In genomic region chr6:63597142-63598000, GRCh38 we compare ENCODE assay signal across 8 cellular contexts. TPM values are rescaled to one million over a fixed set of nuclear protein-coding genes. Genes with fewer than 3 reads are reported as not detected.
DNase-seq lines count a peak whose midpoint lies in the region; ATAC-seq, FAIRE-seq and TF ChIP-seq lines count a peak whose summit lies in the region.

No MANE protein-coding gene starts in this region.

- H3K27me3 Mint-ChIP-seq in HFFc6 (ENCODE audit: insufficient read depth), result no peaks in the 10 kb centered on the region; the same call in 1 of the 2 replicates

- no peak for TF ChIP-seq POLR2A in K562 (conservative IDR thresholded peaks at IDR 0.05)

- TF ChIP-seq CTCF in AG10803 (conservative IDR thresholded peaks at IDR 0.05; ENCODE audit: low read length), result no peak
- TF ChIP-seq CTCF in HFFc6 (IDR thresholded peaks at IDR 0.05), result no peak
- no peak for TF ChIP-seq CTCF in K562 (IDR thresholded peaks at IDR 0.05 in 2 of 3, conservative IDR thresholded peaks at IDR 0.05 in 1 of 3; ENCODE audit: insufficient read depth in 2 of 3, low read depth in 1 of 3, low read length in 3 of 3)
- no peak for TF ChIP-seq CTCF in lower lobe of right lung (IDR thresholded peaks at IDR 0.05)

- peak overlapping the region; percentile 71 for H3K4me3 ChIP-seq in AG10803 (ENCODE audit: low read length)
- no peak overlapping the region for H3K4me3 ChIP-seq in K562
- peak overlapping the region; percentile 55 for H3K4me3 ChIP-seq in lower lobe of right lung

- no peaks in the 10 kb centered on the region for H3K9me1 ChIP-seq in K562 (ENCODE audit: control insufficient read depth, insufficient read depth, low read length)

- no peak for TF ChIP-seq RAD21 in K562 (CRISPR knock-in tag; conservative IDR thresholded peaks at IDR 0.05 in 1 of 2, IDR thresholded peaks at IDR 0.05 in 1 of 2)

- ATAC-seq in K562 (peak; percentile 5; the same call in 1 of the 3 replicates), lower lobe of right lung (peak in 1 of 2 donors; percentile 58), HG03442 (IDR thresholded peaks at IDR 0.05; ENCODE audit: unreplicated experiment) (no peak), HG02798 (IDR thresholded peaks at IDR 0.05; ENCODE audit: poor library complexity, unreplicated experiment) (no peak), HG03097 (IDR thresholded peaks at IDR 0.05; ENCODE audit: low FRiP score, unreplicated experiment) (no peak)

- POLR2A ChIA-PET in K562 (lab: Yijun Ruan, JAX), result interaction anchor here (0.6 to 2.8 kb wide), 3 partner anchors 13 to 66 kb away, joined by 4 to 14 read pairs (median 5); no protein-coding TSS in a partner anchor

- H2AFZ ChIP-seq in K562 (ENCODE audit: low read depth, low read length), result peak overlapping the region; percentile 99

- H3K27ac ChIP-seq in K562 (ENCODE audit: extremely low read depth, low read depth, low read length), result no peak overlapping the region
- no peak overlapping the region for H3K27ac ChIP-seq in lower lobe of right lung

- DNase-seq in AG10803 (ENCODE audit: low read depth) (no peak), HFFc6 (no peak), K562 (ENCODE audit: extremely low read depth in 1 of 4, low spot score in 3 of 4) (no peak), lower lobe of right lung (no peak), amniotic stem cell (lab: John Stamatoyannopoulos, UW) (no peak)

- H3K4me1 ChIP-seq in K562 (replicated peaks in 1 of 2; ENCODE audit: control insufficient read depth in 2 of 2, insufficient read depth in 2 of 2, low read length in 2 of 2), result peaks cover 0 to 4% of the 10 kb centered on the region in 2 experiments; a peak in 3 of 5 replicates
- peaks cover 8% of the 10 kb centered on the region for H3K4me1 ChIP-seq in lower lobe of right lung

- H3K36me3 ChIP-seq in K562 (ENCODE audit: control insufficient read depth, insufficient read depth, low read length) (no peaks in the 10 kb centered on the region), lower lobe of right lung (no peaks in the 10 kb centered on the region)

- no peaks in the 10 kb centered on the region for H3K36me3 Mint-ChIP-seq in HFFc6 (ENCODE audit: low read depth)

- H3K4me1 Mint-ChIP-seq in HFFc6 (ENCODE audit: low read depth), result peaks cover 16% of the 10 kb centered on the region

- no peak overlapping the region for H3K27ac Mint-ChIP-seq in HFFc6

- intact Hi-C loops in K562 (cut with micrococcal nuclease) (loop anchor here (5.0 to 10.0 kb wide), 2 partner anchors 40 to 127 kb away; partner anchors contain the start of gene PHF3), lower lobe of right lung (cut with DNase I) (no loop called here)

- H3K4me2 ChIP-seq in K562 (ENCODE audit: insufficient read depth, low read length), result peak overlapping the region; percentile 97

- no TSS peak for BruUV-seq in K562 (replicated peaks; lab: Mats Ljungman, UMichigan)

- no peaks in the 10 kb centered on the region for H3K27me3 ChIP-seq in K562 (ENCODE audit: control insufficient read depth in 2 of 2, insufficient read depth in 2 of 2, low read length in 2 of 2)
- H3K27me3 ChIP-seq in lower lobe of right lung (ENCODE audit: low read depth), result no peaks in the 10 kb centered on the region

- no peak for TF ChIP-seq EP300 in K562 (IDR thresholded peaks at IDR 0.05; ENCODE audit: low read length)

- WGBS in K562 (ENCODE audit: insufficient coverage, low coverage, missing lambda C conversion rate), result 21% methylated on average over 5 of the region's 5 CpGs

- in situ Hi-C loops in K562 (cut with MboI), result loop anchor here (5.0 kb wide), 1 partner anchor 165 kb away; no protein-coding TSS in a partner anchor

- H3K9ac ChIP-seq in K562 (ENCODE audit: insufficient read depth in 1 of 2, low read depth in 2 of 2, low read length in 2 of 2), result no peak overlapping the region

- FAIRE-seq in K562 (lab: Jason Lieb, UNC), result no peak

- H3K4me3 Mint-ChIP-seq in HFFc6, result peak overlapping the region; percentile 95

- H3K9me3 Mint-ChIP-seq in HFFc6, result no peaks in the 10 kb centered on the region

- H3K9me3 ChIP-seq in K562 (replicated peaks; ENCODE audit: control insufficient read depth, insufficient read depth, low read depth, low read length) (no peaks in the 10 kb centered on the region), lower lobe of right lung (no peaks in the 10 kb centered on the region)

- CTCF ChIA-PET in K562 (lab: Yijun Ruan, JAX; ENCODE audit: low intra/inter-chr PET ratio), result interaction anchor here (2.8 kb wide), 1 partner anchor 167 kb away, joined by 13 read pairs; no protein-coding TSS in a partner anchor

- no peaks in the 10 kb centered on the region for H3K79me2 ChIP-seq in K562 (ENCODE audit: control insufficient read depth, insufficient read depth, low read length)

- H4K20me1 ChIP-seq in K562 (replicated peaks; ENCODE audit: control insufficient read depth, insufficient read depth, low read length), result no peaks in the 10 kb centered on the region

TF ChIP-seq in K562, 482 proteins besides CTCF, POLR2A, EP300 and RAD21 (continues in another document):
- TF ChIP-seq ILK (tag; IDR thresholded peaks at IDR 0.05; ENCODE audit: borderline replicate concordance, low read depth), result no peak
- TF ChIP-seq GABPA (tag; conservative IDR thresholded peaks at IDR 0.05; ENCODE audit: low read depth), result no peak
- TF ChIP-seq, protein P1, sequence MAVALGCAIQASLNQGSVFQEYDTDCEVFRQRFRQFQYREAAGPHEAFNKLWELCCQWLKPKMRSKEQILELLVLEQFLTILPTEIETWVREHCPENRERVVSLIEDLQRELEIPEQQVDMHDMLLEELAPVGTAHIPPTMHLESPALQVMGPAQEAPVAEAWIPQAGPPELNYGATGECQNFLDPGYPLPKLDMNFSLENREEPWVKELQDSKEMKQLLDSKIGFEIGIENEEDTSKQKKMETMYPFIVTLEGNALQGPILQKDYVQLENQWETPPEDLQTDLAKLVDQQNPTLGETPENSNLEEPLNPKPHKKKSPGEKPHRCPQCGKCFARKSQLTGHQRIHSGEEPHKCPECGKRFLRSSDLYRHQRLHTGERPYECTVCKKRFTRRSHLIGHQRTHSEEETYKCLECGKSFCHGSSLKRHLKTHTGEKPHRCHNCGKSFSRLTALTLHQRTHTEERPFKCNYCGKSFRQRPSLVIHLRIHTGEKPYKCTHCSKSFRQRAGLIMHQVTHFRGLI (CRISPR knock-in tag; IDR thresholded peaks at IDR 0.05), result no peak
- TF ChIP-seq, protein P2, sequence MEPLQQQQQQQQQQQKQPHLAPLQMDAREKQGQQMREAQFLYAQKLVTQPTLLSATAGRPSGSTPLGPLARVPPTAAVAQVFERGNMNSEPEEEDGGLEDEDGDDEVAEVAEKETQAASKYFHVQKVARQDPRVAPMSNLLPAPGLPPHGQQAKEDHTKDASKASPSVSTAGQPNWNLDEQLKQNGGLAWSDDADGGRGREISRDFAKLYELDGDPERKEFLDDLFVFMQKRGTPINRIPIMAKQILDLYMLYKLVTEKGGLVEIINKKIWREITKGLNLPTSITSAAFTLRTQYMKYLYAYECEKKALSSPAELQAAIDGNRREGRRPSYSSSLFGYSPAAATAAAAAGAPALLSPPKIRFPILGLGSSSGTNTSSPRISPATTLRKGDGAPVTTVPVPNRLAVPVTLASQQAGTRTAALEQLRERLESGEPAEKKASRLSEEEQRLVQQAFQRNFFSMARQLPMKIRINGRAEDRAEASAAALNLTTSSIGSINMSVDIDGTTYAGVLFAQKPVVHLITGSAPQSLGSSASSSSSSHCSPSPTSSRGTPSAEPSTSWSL (CRISPR knock-in tag; IDR thresholded peaks at IDR 0.05; ENCODE audit: borderline replicate concordance), result no peak

RNA-seq across cellular contexts. Expression of gene PTP4A1, which starts 25.1 kb away (rescaled TPM):
- 100 to 1,000 TPM in 3 of 6 experiments, 10 to 100 TPM in 3; 86.1 to 109 (median 98.0) TPM for total RNA-seq in HFFc6 (2021; fragmentation: NEBNext Ultra II Directional; extraction: Animal tissue kit (Norgen Biotek cat#: 25700))
- 10.0 and 28.1 TPM in 2 replicates for total RNA-seq in K562 (2011; cell fraction: chromatin; rRNA removed; ENCODE audit: low replicate concordance)
- 10.7 and 10.8 TPM in 2 replicates for total RNA-seq in K562 (2011; cell fraction: nucleolus; rRNA removed)
- 15.0 and 29.0 TPM in 2 replicates for total RNA-seq in K562 (2011; cell fraction: nucleoplasm; rRNA removed)
- total RNA-seq in K562 (2014; rRNA removed) (13.1 and 14.6 TPM in 2 replicates), K562 (2014; rRNA removed; fragmentation: Illumina TruSeq; extraction: Trizol) (10.0 and 12.7 TPM in 2 replicates), K562 (2015; rRNA removed; fragmentation: Illumina TruSeq; extraction: Trizol) (9.7 and 10.3 TPM in 2 replicates), K562 (2021) (60.9 and 62.7 TPM in 2 replicates), lower lobe of right lung (57.6 TPM)
- polyA plus RNA-seq in K562 (2011; rRNA removed) (17.1 and 17.9 TPM in 2 replicates), K562 (2014; fragmentation: Illumina TruSeq; extraction: Trizol) (57.0 and 67.5 TPM in 2 replicates), K562 (2014; fragmentation: Nextera tagmentation; extraction: Ambion mirVana) (10 to 100 TPM in 1 of 2 experiments, 1 to 10 TPM in 1; 3.7 to 13.6 TPM), K562 (2014; rRNA removed) (12.4 and 12.9 TPM in 2 replicates)
- polyA plus RNA-seq in K562 (2011; cell fraction: cytosol; rRNA removed), result 1.9 and 10.8 TPM in 2 replicates
- polyA plus RNA-seq in K562 (2011; cell fraction: nucleus; rRNA removed), result 6.9 and 10.5 TPM in 2 replicates
- polyA plus RNA-seq in K562 (2012), result 41.6 and 51.3 TPM in 2 replicates
- 23.4 and 25.8 TPM in 2 replicates for polyA minus RNA-seq in K562 (2011; rRNA and poly(A)+ RNA removed)
- polyA minus RNA-seq in K562 (2011; cell fraction: cytosol; rRNA and poly(A)+ RNA removed), result 24.8 and 25.0 TPM in 2 replicates
- 16.0 and 19.1 TPM in 2 replicates for polyA minus RNA-seq in K562 (2011; cell fraction: nucleus; rRNA and poly(A)+ RNA removed)

RNA-seq across cellular contexts. Expression of gene PHF3, which starts 38.2 kb away (rescaled TPM):
- total RNA-seq in HFFc6 (2021; fragmentation: NEBNext Ultra II Directional; extraction: Animal tissue kit (Norgen Biotek cat#: 25700)), result 10 to 100 TPM; 22.4 to 27.8 (median 26.2) TPM
- total RNA-seq in K562 (2011; cell fraction: chromatin; rRNA removed; ENCODE audit: low replicate concordance), result 21.5 and 99.1 TPM in 2 replicates
- total RNA-seq in K562 (2011; cell fraction: nucleolus; rRNA removed), result 30.0 and 37.5 TPM in 2 replicates
- total RNA-seq in K562 (2011; cell fraction: nucleoplasm; rRNA removed), result 61.8 and 108 TPM in 2 replicates
- total RNA-seq in K562 (2014; rRNA removed) (37.4 and 44.0 TPM in 2 replicates), K562 (2014; rRNA removed; fragmentation: Illumina TruSeq; extraction: Trizol) (49.3 and 58.9 TPM in 2 replicates), K562 (2015; rRNA removed; fragmentation: Illumina TruSeq; extraction: Trizol) (49.8 and 51.2 TPM in 2 replicates), K562 (2021) (32.8 and 35.6 TPM in 2 replicates), lower lobe of right lung (65.4 TPM)
- polyA plus RNA-seq in K562 (2011; rRNA removed) (21.8 and 28.5 TPM in 2 replicates), K562 (2014; fragmentation: Illumina TruSeq; extraction: Trizol) (27.1 and 30.9 TPM in 2 replicates), K562 (2014; fragmentation: Nextera tagmentation; extraction: Ambion mirVana) (1 to 10 TPM; 8.1 to 8.6 TPM), K562 (2014; rRNA removed) (16.7 and 21.6 TPM in 2 replicates)
- polyA plus RNA-seq in K562 (2011; cell fraction: cytosol; rRNA removed), result 5.0 and 8.2 TPM in 2 replicates
- polyA plus RNA-seq in K562 (2011; cell fraction: nucleus; rRNA removed), result 23.1 and 24.4 TPM in 2 replicates
- 18.3 and 19.4 TPM in 2 replicates for polyA plus RNA-seq in K562 (2012)
- 73.5 and 98.2 TPM in 2 replicates for polyA minus RNA-seq in K562 (2011; rRNA and poly(A)+ RNA removed)
- polyA minus RNA-seq in K562 (2011; cell fraction: cytosol; rRNA and poly(A)+ RNA removed), result 28.0 and 30.5 TPM in 2 replicates
- 45.8 and 84.0 TPM in 2 replicates for polyA minus RNA-seq in K562 (2011; cell fraction: nucleus; rRNA and poly(A)+ RNA removed)
